Comparison of ENCODE assay signal across 8 cellular contexts in genomic region chr19:40055832-40056504, GRCh38. TPM values are rescaled to one million over a fixed set of nuclear protein-coding genes. Genes with fewer than 3 reads are reported as not detected.
DNase-seq lines count a peak whose midpoint lies in the region; ATAC-seq and TF ChIP-seq lines count a peak whose summit lies in the region.

Gene ZNF780B, minus strand, starts transcription at chr19:40056231. Its CDS starts 5,899 bp downstream, at chr19:40050332.

- H3K9me3 ChIP-seq in right cardiac atrium (ENCODE audit: control insufficient read depth, low read length), result no peaks in the 10 kb centered on the region
- H3K9me3 ChIP-seq in psoas muscle, result peaks cover 43% of the 10 kb centered on the region

- peak within 1 kb of the TSS; percentile 53 for H3K27ac ChIP-seq in right cardiac atrium (ENCODE audit: low read length)
- peak within 1 kb of the TSS; percentile 84 for H3K27ac ChIP-seq in psoas muscle
- no peak within 1 kb of the TSS for H3K27ac ChIP-seq in urinary bladder (ENCODE audit: low read depth)

- ATAC-seq in right cardiac atrium (peak; percentile 97 to 99), psoas muscle (peak; percentile 78 to 97 (median 94))

- H3K27me3 ChIP-seq in right cardiac atrium (ENCODE audit: control insufficient read depth, insufficient read depth) (no peaks in the 10 kb centered on the region), psoas muscle (ENCODE audit: insufficient read depth in 3 of 3, low read length in 2 of 3) (no peaks in the 10 kb centered on the region)

- peak; percentile 64 for DNase-seq in ELR (ENCODE audit: low read depth)
- peak; percentile 27 for DNase-seq in HFF-Myc (ENCODE audit: extremely low read depth, low read depth)
- DNase-seq in NCI-H1105 treated with DMSO at 0.1 percent for 48 hours (lab: John Stamatoyannopoulos, UW), result peak; percentile 69
- peak; percentile 60 for DNase-seq in amniotic epithelial cell (ENCODE audit: low read depth)
- peak; percentile 52 to 78 (median 73) for DNase-seq in right cardiac atrium
- peak; percentile 50 to 64 for DNase-seq in psoas muscle

- peak within 1 kb of the TSS; percentile 73 for H3K4me3 ChIP-seq in HFF-Myc (replicated peaks; ENCODE audit: low read depth, low read length)
- peak within 1 kb of the TSS; percentile 54 for H3K4me3 ChIP-seq in right cardiac atrium (ENCODE audit: low read length)
- peak within 1 kb of the TSS; percentile 87 for H3K4me3 ChIP-seq in psoas muscle
- peak within 1 kb of the TSS; percentile 76 for H3K4me3 ChIP-seq in urinary bladder (ENCODE audit: low read depth, low read length)

- H3K36me3 ChIP-seq in psoas muscle (ENCODE audit: insufficient read depth in 1 of 2, low read depth in 1 of 2) (no peaks in the 10 kb centered on the region), urinary bladder (ENCODE audit: insufficient read depth) (peaks cover 1% of the 10 kb centered on the region)

- H3K4me1 ChIP-seq in right cardiac atrium (ENCODE audit: control insufficient read depth, insufficient read depth, low read length) (peaks cover 2% of the 10 kb centered on the region), psoas muscle (peaks cover 10% of the 10 kb centered on the region), urinary bladder (ENCODE audit: insufficient read depth) (no peaks in the 10 kb centered on the region)

- no peak for TF ChIP-seq CTCF in HFF-Myc (IDR thresholded peaks at IDR 0.05; ENCODE audit: low read depth, low read length, missing control alignments)
- no peak for TF ChIP-seq CTCF in psoas muscle (IDR thresholded peaks at IDR 0.05)

- intact Hi-C loops in T-helper 1 cell treated with Interleukin-12 subunit alpha and Interleukin-12 subunit beta and Interleukin-4 antibody, amounts not matched to agents 30 ng/mL and 1 ng/mL, for 36 hours (cut with micrococcal nuclease), result loop anchor here (1.0 to 5.0 kb wide), 4 partner anchors 34 to 85 kb away; partner anchors contain the start of genes PSMC4, ZNF546 and ZNF780A
- intact Hi-C loops in right cardiac atrium (cut with DNase I) (loop anchor here in 1 of 4 donors (10.0 kb wide), 1 partner anchor 81 kb away; the partner anchor contains the start of gene PSMC4), psoas muscle (cut with DNase I) (no loop called here)

- WGBS in right cardiac atrium, result under 1% methylated on average over 41 of the region's 41 CpGs
- 0% methylated on average over 41 of the region's 41 CpGs for WGBS in psoas muscle, 3 donors
- under 1% methylated on average over 41 of the region's 41 CpGs for WGBS in urinary bladder

RNA-seq across cellular contexts. Expression of gene ZNF780B, which starts in this region (rescaled TPM):
- total RNA-seq in T-helper 1 cell treated with Interleukin-12 subunit alpha and Interleukin-12 subunit beta and Interleukin-4 antibody, amounts not matched to agents 30 ng/mL and 1 ng/mL, for 36 hours, result 36.2 and 45.9 TPM in 2 replicates
- 10 to 100 TPM; 29.5 to 35.2 (median 30.9) TPM for total RNA-seq in right cardiac atrium
- 15.3 TPM for polyA plus RNA-seq in right cardiac atrium
- 1 to 10 TPM; 4.3 to 8.8 (median 6.6) TPM for total RNA-seq in psoas muscle
- 1 to 10 TPM; 1.7 to 9.1 (median 2.3) TPM for polyA plus RNA-seq in psoas muscle
- total RNA-seq in urinary bladder, result 45.3 TPM
- 9.8 TPM for polyA plus RNA-seq in urinary bladder
